In genomic region chr3:43388909-43389308, GRCh38 we compare ENCODE assay signal across 10 cellular contexts.
A peak's percentile ranks its signal among the peaks of the same experiment; 100 is the strongest.
DNase-seq lines count a peak whose midpoint lies in the region; ATAC-seq lines count a peak whose summit lies in the region.
"Had no signal": no experiment of that assay in that cellular context is flagged by ENCODE, and none has a peak within 500 bp of the region (broad histone marks: within the 10 kb centered on the region; RNA-seq: fewer than 3 reads in every experiment).

No MANE protein-coding gene starts in this region.

- no peak overlapping the region for H3K4me3 Mint-ChIP-seq in activated CD8-positive, alpha-beta memory T cell treated with anti-CD3 and anti-CD28 coated beads, Interleukin-2, amount 10 ng/mL, durations not matched to agents 7 days and 5 days
- no peak overlapping the region for H3K4me3 Mint-ChIP-seq in activated naive CD8-positive, alpha-beta T cell treated with anti-CD3 and anti-CD28 coated beads for 36 hours

- no peak overlapping the region for H3K4me3 ChIP-seq in subcutaneous abdominal adipose tissue (ENCODE audit: low read depth in 1 of 5, low read length in 5 of 5)
- H3K4me3 ChIP-seq: A549, SJCRH30 had no signal

- DNase-seq in activated CD8-positive, alpha-beta memory T cell treated with anti-CD3 and anti-CD28 coated beads, Interleukin-2, amount 10 ng/mL, durations not matched to agents 7 days and 5 days: no peak
- no peak for DNase-seq in activated CD8-positive, alpha-beta memory T cell treated with anti-CD3 and anti-CD28 coated beads for 24 hours
- no peak for DNase-seq in activated naive CD8-positive, alpha-beta T cell treated with anti-CD3 and anti-CD28 coated beads for 36 hours
- DNase-seq in left lobe of liver (ENCODE audit: low spot score) (no peak), kidney glomerular epithelial cell (lab: John Stamatoyannopoulos, UW) (no peak), OCI-M2 (lab: John Stamatoyannopoulos, UW; ENCODE audit: unreplicated experiment) (no peak), NCI-H510A (lab: John Stamatoyannopoulos, UW) (no peak)
- DNase-seq: SJCRH30 had no signal

- H3K4me1 ChIP-seq in subcutaneous abdominal adipose tissue (ENCODE audit: control insufficient read depth in 5 of 5, insufficient read depth in 5 of 5, low read length in 5 of 5): peaks cover 9 to 48% (median 27%) of the 10 kb centered on the region in 5 donors
- H3K4me1 ChIP-seq: A549, SJCRH30 had no signal

- no peak for ATAC-seq in activated CD8-positive, alpha-beta memory T cell treated with anti-CD3 and anti-CD28 coated beads, Interleukin-2, amount 10 ng/mL, durations not matched to agents 7 days and 5 days
- peak; percentile 18 for ATAC-seq in left lobe of liver
- ATAC-seq: A549 had no signal

- H3K27ac Mint-ChIP-seq in activated CD8-positive, alpha-beta memory T cell treated with anti-CD3 and anti-CD28 coated beads, Interleukin-2, amount 10 ng/mL, durations not matched to agents 7 days and 5 days: peak overlapping the region; percentile 93
- peak overlapping the region; percentile 90 for H3K27ac Mint-ChIP-seq in activated naive CD8-positive, alpha-beta T cell treated with anti-CD3 and anti-CD28 coated beads for 36 hours

- H3K27me3 ChIP-seq in subcutaneous abdominal adipose tissue (ENCODE audit: control insufficient read depth in 5 of 5, insufficient read depth in 4 of 5, low read length in 5 of 5): no peaks in the 10 kb centered on the region
- H3K27me3 ChIP-seq: SJCRH30 had no signal

- peaks cover 30% of the 10 kb centered on the region for H3K4me1 Mint-ChIP-seq in activated CD8-positive, alpha-beta memory T cell treated with anti-CD3 and anti-CD28 coated beads, Interleukin-2, amount 10 ng/mL, durations not matched to agents 7 days and 5 days
- peaks cover 45% of the 10 kb centered on the region for H3K4me1 Mint-ChIP-seq in activated naive CD8-positive, alpha-beta T cell treated with anti-CD3 and anti-CD28 coated beads for 36 hours

- H3K9ac ChIP-seq in subcutaneous abdominal adipose tissue (ENCODE audit: low read length in 5 of 5): no peak overlapping the region

- H3K9me3 Mint-ChIP-seq in activated CD8-positive, alpha-beta memory T cell treated with anti-CD3 and anti-CD28 coated beads, Interleukin-2, amount 10 ng/mL, durations not matched to agents 7 days and 5 days (ENCODE audit: low read depth): no peaks in the 10 kb centered on the region
- peaks cover 6% of the 10 kb centered on the region for H3K9me3 Mint-ChIP-seq in activated naive CD8-positive, alpha-beta T cell treated with anti-CD3 and anti-CD28 coated beads for 36 hours

- H3K9me3 ChIP-seq in subcutaneous abdominal adipose tissue (ENCODE audit: control insufficient read depth in 5 of 5, low read length in 5 of 5): peaks cover 0 to 7% (median 0%) of the 10 kb centered on the region in 5 donors
- H3K9me3 ChIP-seq: A549, SJCRH30 had no signal

- peaks cover 7% of the 10 kb centered on the region for H3K36me3 Mint-ChIP-seq in activated CD8-positive, alpha-beta memory T cell treated with anti-CD3 and anti-CD28 coated beads, Interleukin-2, amount 10 ng/mL, durations not matched to agents 7 days and 5 days
- H3K36me3 Mint-ChIP-seq in activated naive CD8-positive, alpha-beta T cell treated with anti-CD3 and anti-CD28 coated beads for 36 hours: peaks cover 9% of the 10 kb centered on the region

- H3K36me3 ChIP-seq in subcutaneous abdominal adipose tissue (ENCODE audit: control insufficient read depth in 5 of 5, insufficient read depth in 5 of 5, low read length in 5 of 5): no peaks in the 10 kb centered on the region
- H3K36me3 ChIP-seq: SJCRH30 had no signal

- CTCF ChIA-PET in activated CD8-positive, alpha-beta memory T cell treated with anti-CD3 and anti-CD28 coated beads, Interleukin-2, amount 10 ng/mL, durations not matched to agents 7 days and 5 days (lab: Charles Lee): interaction anchor here (0.6 to 2.4 kb wide), 11 partner anchors 9 to 427 kb away, joined by 3 to 15 read pairs (median 4); no protein-coding TSS in a partner anchor

- H3K27me3 Mint-ChIP-seq in activated CD8-positive, alpha-beta memory T cell treated with anti-CD3 and anti-CD28 coated beads, Interleukin-2, amount 10 ng/mL, durations not matched to agents 7 days and 5 days: no peaks in the 10 kb centered on the region
- no peaks in the 10 kb centered on the region for H3K27me3 Mint-ChIP-seq in activated naive CD8-positive, alpha-beta T cell treated with anti-CD3 and anti-CD28 coated beads for 36 hours

- H3K27ac ChIP-seq in subcutaneous abdominal adipose tissue (ENCODE audit: low read depth, low read length): peak overlapping the region; percentile 59
- H3K27ac ChIP-seq: A549, SJCRH30 had no signal
